Comparison of ENCODE assay signal across 8 cellular contexts in genomic region chr7:36366649-36367560, GRCh38. TPM values are rescaled to one million over a fixed set of nuclear protein-coding genes. Genes with fewer than 3 reads are reported as not detected.
DNase-seq lines count a peak whose midpoint lies in the region; ATAC-seq and TF ChIP-seq lines count a peak whose summit lies in the region.

No MANE protein-coding gene starts in this region.

- WGBS in heart left ventricle, 4 donors = 1 to 2% (median 1%) methylated on average over 44 to 99 of the region's 99 CpGs
- no CpG with 5 or more reads among the region's 99 CpGs for WGBS in trophoblast cell (ENCODE audit: extremely low coverage, insufficient coverage, insufficient read length)
- 3 to 4% methylated on average over 28 to 84 of the region's 99 CpGs for WGBS in tibial nerve, 2 donors

- H2BK5ac ChIP-seq in trophoblast cell (ENCODE audit: low read depth, low read length, poor library complexity) = no peak overlapping the region

- no peaks in the 10 kb centered on the region for H3K27me3 ChIP-seq in adipocyte (replicated peaks; ENCODE audit: control insufficient read depth, insufficient read depth, low read length)
- H3K27me3 ChIP-seq in heart left ventricle = peaks cover 0 to 8% (median 0%) of the 10 kb centered on the region in 9 donors
- H3K27me3 ChIP-seq in trophoblast cell (ENCODE audit: insufficient read depth, low read length) = no peaks in the 10 kb centered on the region
- no peaks in the 10 kb centered on the region for H3K27me3 ChIP-seq in tibial nerve

- DNase-seq in NCI-H1105 treated with DMSO at 0.1 percent for 48 hours (lab: John Stamatoyannopoulos, UW) (peak; percentile 93), SW 1271 (lab: John Stamatoyannopoulos, UW) (peak; percentile 69 to 83), adipocyte (ENCODE audit: low read depth) (peak; percentile 96), heart left ventricle (peak; percentile 85 to 94 (median 88)), trophoblast cell (peak; percentile 90 to 97), tibial nerve (ENCODE audit: low spot score in 2 of 2) (peak; percentile 64 to 72)

- peak; percentile 97 for ATAC-seq in HG02763 (IDR thresholded peaks at IDR 0.05; ENCODE audit: unreplicated experiment)
- peak; percentile 94 to 100 (median 99) for ATAC-seq in heart left ventricle

- TF ChIP-seq CTCF in GM12873 (IDR thresholded peaks at IDR 0.05; ENCODE audit: insufficient read depth, low read depth, low read length, missing control alignments) (peak; percentile 92), heart left ventricle (IDR thresholded peaks at IDR 0.05) (peak; percentile 79 to 99 (median 93)), tibial nerve (IDR thresholded peaks at IDR 0.05) (peak; percentile 91 to 96 (median 93))

- no peak overlapping the region for H2BK12ac ChIP-seq in trophoblast cell (ENCODE audit: low read length)

- peak in 1 of 2 donors; percentile 68 for TF ChIP-seq EP300 in tibial nerve (IDR thresholded peaks at IDR 0.05)

- H3K9ac ChIP-seq in adipocyte (ENCODE audit: low read length) (peak overlapping the region; percentile 84), trophoblast cell (ENCODE audit: low read length) (peak overlapping the region; percentile 66)

- H3K23ac ChIP-seq in trophoblast cell (ENCODE audit: low read length) = no peak overlapping the region

- peak overlapping the region; percentile 97 for H3K4me3 ChIP-seq in adipocyte (ENCODE audit: low read length)
- peak overlapping the region; percentile 48 to 86 (median 78) for H3K4me3 ChIP-seq in heart left ventricle
- peak overlapping the region; percentile 80 for H3K4me3 ChIP-seq in trophoblast cell (ENCODE audit: low read depth, low read length)
- H3K4me3 ChIP-seq in tibial nerve = peak overlapping the region; percentile 52 to 90 (median 74)

- H4K8ac ChIP-seq in trophoblast cell (ENCODE audit: low read depth, low read length) = peak overlapping the region; percentile 77

- H3K9me3 ChIP-seq in adipocyte (ENCODE audit: control insufficient read depth, low read length) (no peaks in the 10 kb centered on the region), heart left ventricle (no peaks in the 10 kb centered on the region), trophoblast cell (ENCODE audit: insufficient read depth, low read depth, low read length) (no peaks in the 10 kb centered on the region), tibial nerve (no peaks in the 10 kb centered on the region)

- H3K4me1 ChIP-seq in adipocyte (ENCODE audit: control insufficient read depth, insufficient read depth, low read length) (peaks cover 4% of the 10 kb centered on the region), heart left ventricle (peaks cover 0 to 14% (median 2%) of the 10 kb centered on the region in 12 donors), trophoblast cell (ENCODE audit: control insufficient read depth in 1 of 2, insufficient read depth in 2 of 2, low read length in 2 of 2) (no peaks in the 10 kb centered on the region), tibial nerve (peaks cover 0 to 11% (median 0%) of the 10 kb centered on the region in 4 donors)

- peak overlapping the region; percentile 17 for H4K91ac ChIP-seq in trophoblast cell (ENCODE audit: low read depth, low read length)

- H4K12ac ChIP-seq in trophoblast cell (ENCODE audit: low read depth, low read length) = no peak overlapping the region

- no peak overlapping the region for H3K4ac ChIP-seq in trophoblast cell (ENCODE audit: low read depth, low read length)

- peak overlapping the region in 4 of 12 donors; percentile 35 to 81 (median 42) for H3K27ac ChIP-seq in heart left ventricle
- no peak overlapping the region for H3K27ac ChIP-seq in trophoblast cell (ENCODE audit: low read depth, low read length)
- peak overlapping the region in 3 of 4 donors; percentile 82 to 89 (median 82) for H3K27ac ChIP-seq in tibial nerve

- peak in 1 of 2 donors; percentile 54 for TF ChIP-seq POLR2A in heart left ventricle (IDR thresholded peaks at IDR 0.05)
- TF ChIP-seq POLR2A in tibial nerve (IDR thresholded peaks at IDR 0.05) = peak in 1 of 2 donors; percentile 15

- H3K18ac ChIP-seq in trophoblast cell (ENCODE audit: low read length) = no peak overlapping the region

- peak overlapping the region; percentile 48 for H3K14ac ChIP-seq in trophoblast cell (ENCODE audit: low read length)

- H2AK5ac ChIP-seq in trophoblast cell (ENCODE audit: low read length) = no peak overlapping the region

- no peak overlapping the region for H2BK120ac ChIP-seq in trophoblast cell (ENCODE audit: insufficient read depth, low read length, poor library complexity)

- H3K36me3 ChIP-seq in adipocyte (ENCODE audit: control insufficient read depth, insufficient read depth, low read length, severe bottlenecking) (no peaks in the 10 kb centered on the region), heart left ventricle (no peaks in the 10 kb centered on the region), trophoblast cell (ENCODE audit: control insufficient read depth in 1 of 2, insufficient read depth in 2 of 2, low read length in 2 of 2) (no peaks in the 10 kb centered on the region), tibial nerve (no peaks in the 10 kb centered on the region)

- peaks cover 4% of the 10 kb centered on the region for H3K79me1 ChIP-seq in trophoblast cell (ENCODE audit: low read length)

- peak overlapping the region; percentile 95 for H2AFZ ChIP-seq in trophoblast cell (ENCODE audit: insufficient read depth, low read length, poor library complexity)

- H3K79me2 ChIP-seq in trophoblast cell (ENCODE audit: control insufficient read depth, insufficient read depth, low read length, poor library complexity) = peaks cover 2% of the 10 kb centered on the region

- intact Hi-C loops in heart left ventricle (cut with DNase I) = loop anchor here in 1 of 10 donors (2.0 kb wide), 1 partner anchor 22 kb away; the partner anchor contains the start of gene ANLN

- H3K4me2 ChIP-seq in trophoblast cell (ENCODE audit: low read length) = peak overlapping the region; percentile 74

RNA-seq across cellular contexts. Expression of gene ANLN, which starts 22.8 kb away (rescaled TPM):
- total RNA-seq in heart left ventricle = 10 to 100 TPM in 1 of 9 donors, 1 to 10 TPM in 6, under 1 TPM in 2; 0.83 to 30.7 (median 1.5) TPM
- polyA plus RNA-seq in heart left ventricle = under 1 TPM; 0.08 to 0.62 TPM
- polyA plus RNA-seq in trophoblast cell (2013) = 119 and 122 TPM in 2 replicates
- 10 to 100 TPM in 1 of 4 donors, 1 to 10 TPM in 2, under 1 TPM in 1; 0.84 to 12.9 (median 4.1) TPM for total RNA-seq in tibial nerve
